In genomic region chr9:132172185-132172584, GRCh38 we compare ENCODE assay signal across 20 cellular contexts. TPM values are rescaled to one million over a fixed set of nuclear protein-coding genes. Genes with fewer than 3 reads are reported as not detected.
A peak's percentile ranks its signal among the peaks of the same experiment; 100 is the strongest.
DNase-seq lines count a peak whose midpoint lies in the region; ATAC-seq, FAIRE-seq and TF ChIP-seq lines count a peak whose summit lies in the region.
"Had no signal": no experiment of that assay in that cellular context is flagged by ENCODE, and none has a peak within 500 bp of the region (broad histone marks: within the 10 kb centered on the region; RNA-seq: fewer than 3 reads in every experiment).

No MANE protein-coding gene starts in this region.

- TF ChIP-seq CTCF in HEK293 (tag by site-specific recombination; IDR thresholded peaks at IDR 0.05) (no peak), H1 (IDR thresholded peaks at IDR 0.05; ENCODE audit: control extremely low read depth in 1 of 3, insufficient read depth in 1 of 3, low read depth in 1 of 3, low read length in 3 of 3) (no peak)

- FAIRE-seq in H1 (lab: Jason Lieb, UNC): no peak
- FAIRE-seq: A549, D721Med, G401.6, GM12891, GM19239 had no signal

- H3K23ac ChIP-seq in H1 (ENCODE audit: insufficient read length): no peak overlapping the region

- 83% methylated on average over 5 of the region's 5 CpGs; no CpG with 5 or more reads in 1 of the 2 experiments for WGBS in H1 (ENCODE audit: extremely low coverage in 1 of 2, insufficient coverage in 1 of 2, insufficient read length in 1 of 2, insufficient replicate concordance in 2 of 2, low coverage in 1 of 2, low lambda C conversion rate in 2 of 2, missing lambda C conversion rate in 1 of 2), 2 experiments

- H3K27ac ChIP-seq in HEK293 (ENCODE audit: extremely low read depth, low read depth, low read length) (no peak overlapping the region), H1 (ENCODE audit: low read depth, low read length) (no peak overlapping the region)
- H3K27ac ChIP-seq: 22Rv1; A549; BLaER1 treated with 17β-estradiol and CSF1 and Interleukin-3, amounts not matched to agents 10 nM and 100 nM; C4-2B had no signal

- H2BK120ac ChIP-seq in H1 (replicated peaks; ENCODE audit: low read depth, low read length): no peak overlapping the region

- no peaks in the 10 kb centered on the region for H3K27me3 ChIP-seq in H1 (replicated peaks in 1 of 4; ENCODE audit: control insufficient read depth in 3 of 4, extremely low read depth in 1 of 4, insufficient read depth in 3 of 4, low read length in 3 of 4)

- no peak for TF ChIP-seq POLR2A in H1 (IDR thresholded peaks at IDR 0.05; ENCODE audit: control extremely low read depth in 1 of 2, low read depth in 2 of 2, low read length in 2 of 2)

- DNase-seq in Right ventricle myocardium inferior (ENCODE audit: missing footprints) (peak; percentile 35), left ventricle myocardium superior (no peak), H1 (ENCODE audit: low read depth in 1 of 2, low spot score in 2 of 2) (no peak), NCI-H2029 treated with DMSO at 0.1 percent for 48 hours (lab: John Stamatoyannopoulos, UW) (no peak)
- DNase-seq: AML-193; Caco-2; Calu3; CD4-positive, alpha-beta T cell; CD8-positive, alpha-beta T cell; DMS79 treated with DMSO at 0.1 percent for 48 hours; GF-D8 had no signal

- ATAC-seq in Right ventricle myocardium inferior (no peak), left ventricle myocardium superior (no peak)
- ATAC-seq: A549; CD8-positive, alpha-beta T cell had no signal

- no peak overlapping the region for H3K9ac ChIP-seq in H1 (replicated peaks in 1 of 4; ENCODE audit: extremely low read depth in 1 of 4, low read depth in 3 of 4, low read length in 3 of 4)
- H3K9ac ChIP-seq: BLaER1 treated with 17β-estradiol and CSF1 and Interleukin-3, amounts not matched to agents 10 nM and 100 nM had no signal

- H3K18ac ChIP-seq in H1 (ENCODE audit: extremely low read depth, low read length): no peak overlapping the region

- no peak overlapping the region for H4K91ac ChIP-seq in H1 (replicated peaks; ENCODE audit: insufficient read length, low read length)

- no peak overlapping the region for H3K14ac ChIP-seq in H1 (ENCODE audit: insufficient read length)

- POLR2A ChIA-PET in HEK293 (lab: Yijun Ruan, JAX) (no interaction called here), H1 (lab: Charles Lee; ENCODE audit: partially characterized antibody) (interaction anchor here (1.4 kb wide), 1 partner anchor 11 kb away, joined by 3 read pairs; no protein-coding TSS in a partner anchor)

- no peak overlapping the region for H3K4me3 ChIP-seq in HEK293 (ENCODE audit: low read depth, low read length)
- no peak overlapping the region for H3K4me3 ChIP-seq in H1 (ENCODE audit: extremely low read depth in 1 of 4, insufficient read depth in 2 of 4, low read depth in 3 of 4, low read length in 4 of 4)
- H3K4me3 ChIP-seq: A549; BLaER1 treated with 17β-estradiol and CSF1 and Interleukin-3, amounts not matched to agents 10 nM and 100 nM had no signal

- H3K4me1 ChIP-seq in HEK293 (ENCODE audit: control insufficient read depth, insufficient read depth, low read length): no peaks in the 10 kb centered on the region
- peaks cover 0 to 3% (median under 1%) of the 10 kb centered on the region in 4 experiments; a peak in 4 of 7 replicates for H3K4me1 ChIP-seq in H1 (replicated peaks in 1 of 4; ENCODE audit: control insufficient read depth in 3 of 4, insufficient read depth in 4 of 4, low read length in 3 of 4)
- H3K4me1 ChIP-seq: A549, Caco-2 had no signal

- no peak overlapping the region for H2BK15ac ChIP-seq in H1 (ENCODE audit: low read length)

- H2BK5ac ChIP-seq in H1 (ENCODE audit: low read depth, low read length): no peak overlapping the region

- no peak overlapping the region for H2BK20ac ChIP-seq in H1 (ENCODE audit: low read length)

- H3K79me2 ChIP-seq in H1 (ENCODE audit: control insufficient read depth in 1 of 2, insufficient read depth in 2 of 2, low read length in 2 of 2): no peaks in the 10 kb centered on the region

- no peak overlapping the region for H4K8ac ChIP-seq in H1 (ENCODE audit: extremely low read depth, insufficient read depth, low read length)

- no peaks in the 10 kb centered on the region for H3K23me2 ChIP-seq in H1 (ENCODE audit: low read depth, low read length)

- H2AFZ ChIP-seq in H1 (ENCODE audit: low read length): no peak overlapping the region

- H3K56ac ChIP-seq in H1 (replicated peaks; ENCODE audit: insufficient read length, low read depth, low read length): no peak overlapping the region

- H3K36me3 ChIP-seq in HEK293 (ENCODE audit: control insufficient read depth in 2 of 2, insufficient read depth in 1 of 2, low read length in 2 of 2) (peaks cover 0 to 3% of the 10 kb centered on the region in 2 experiments; a peak in 1 of 3 replicates), H1 (ENCODE audit: control insufficient read depth in 2 of 4, insufficient read depth in 4 of 4, low read length in 3 of 4) (no peaks in the 10 kb centered on the region; a peak in 1 of 8 replicates)

- H2BK12ac ChIP-seq in H1 (ENCODE audit: low read depth, low read length): no peak overlapping the region

- H2AK5ac ChIP-seq in H1 (ENCODE audit: low read depth, low read length): no peak overlapping the region

- H4K20me1 ChIP-seq in H1 (replicated peaks in 1 of 2; ENCODE audit: control insufficient read depth in 1 of 2, insufficient read depth in 2 of 2, low read length in 2 of 2): peaks cover 2% of the 10 kb centered on the region in 2 experiments

- no peaks in the 10 kb centered on the region for H3K79me1 ChIP-seq in H1 (ENCODE audit: low read depth, low read length)

- H3K4me2 ChIP-seq in H1 (ENCODE audit: insufficient read depth in 1 of 2, low read depth in 2 of 2, low read length in 2 of 2): no peak overlapping the region
- H3K4me2 ChIP-seq: A549; BLaER1 treated with 17β-estradiol and CSF1 and Interleukin-3, amounts not matched to agents 10 nM and 100 nM had no signal

- CTCF ChIA-PET in HEK293 (lab: Yijun Ruan, JAX): interaction anchor here (0.6 to 12.1 kb wide), 11 partner anchors 13 to 409 kb away, joined by 3 to 382 read pairs (median 6); no protein-coding TSS in a partner anchor
- CTCF ChIA-PET in H1 (lab: Charles Lee; ENCODE audit: partially characterized antibody): interaction anchor here (0.9 to 12.1 kb wide), 9 partner anchors 14 to 341 kb away, joined by 3 to 370 read pairs (median 5); no protein-coding TSS in a partner anchor

- H3K9me3 ChIP-seq in HEK293 (ENCODE audit: control insufficient read depth, insufficient read depth, low read depth, low read length) (no peaks in the 10 kb centered on the region), H1 (ENCODE audit: insufficient read depth in 2 of 2, low read depth in 1 of 2, low read length in 1 of 2) (no peaks in the 10 kb centered on the region)
- H3K9me3 ChIP-seq: A549; BLaER1 treated with 17β-estradiol and CSF1 and Interleukin-3, amounts not matched to agents 10 nM and 100 nM; Caco-2 had no signal

- intact Hi-C loops in Right ventricle myocardium inferior (cut with DNase I) (no loop called here), left ventricle myocardium superior (cut with micrococcal nuclease) (no loop called here)

- TF ChIP-seq EP300 in H1 (IDR thresholded peaks at IDR 0.05; ENCODE audit: borderline replicate concordance in 1 of 2, low read depth in 2 of 2, low read length in 2 of 2): no peak

- no peak overlapping the region for H3K4ac ChIP-seq in H1 (replicated peaks; ENCODE audit: insufficient read length, low read depth, low read length)

- no peak overlapping the region for H4K5ac ChIP-seq in H1 (ENCODE audit: insufficient read length, low read depth, low read length)

- no peak for TF ChIP-seq RAD21 in H1 (IDR thresholded peaks at IDR 0.05 in 1 of 2, conservative IDR thresholded peaks at IDR 0.05 in 1 of 2; ENCODE audit: low read depth in 2 of 2, low read length in 2 of 2)

TF ChIP-seq in HEK293, 187 proteins besides CTCF, POLR2A, EP300 and RAD21 (continues in another document):
- TF ChIP-seq ZNF146 (tag by site-specific recombination; IDR thresholded peaks at IDR 0.05) (no peak), ZNF664 (tag by site-specific recombination; IDR thresholded peaks at IDR 0.05) (peak; percentile 72; the same call in 1 of the 2 replicates), BCL6B (tag by site-specific recombination; IDR thresholded peaks at IDR 0.05) (no peak)

TF ChIP-seq in H1, 55 proteins besides CTCF, POLR2A, EP300 and RAD21:
- peak; percentile 66; the same call in 1 of the 2 replicates for TF ChIP-seq KDM1A (IDR thresholded peaks at IDR 0.05; ENCODE audit: borderline replicate concordance, low read length)
- no peak for TF ChIP-seq TEAD4 (IDR thresholded peaks at IDR 0.05; ENCODE audit: low read depth, low read length)
- TF ChIP-seq BCL11A (IDR thresholded peaks at IDR 0.05; ENCODE audit: low read depth in 2 of 2, low read length in 2 of 2): no peak
- no peak for TF ChIP-seq ATF3 (IDR thresholded peaks at IDR 0.05; ENCODE audit: insufficient read depth, low read depth, low read length)
- TF ChIP-seq FOSL1 (IDR thresholded peaks at IDR 0.05; ENCODE audit: insufficient read depth, low read depth, low read length): no peak
- TF ChIP-seq ATF2 (IDR thresholded peaks at IDR 0.05; ENCODE audit: low read length): no peak

RNA-seq across cellular contexts. Expression of gene NTNG2, which starts 10.3 kb away (rescaled TPM):
- total RNA-seq in Right ventricle myocardium inferior (1.4 TPM), left ventricle myocardium superior (1.9 TPM)
- total RNA-seq in H1 (2021; fragmentation: NEBNext Ultra II Directional; extraction: Animal tissue kit (Norgen Biotek cat#: 25700)): 0.52 and 1.4 TPM in 2 replicates
- polyA plus RNA-seq in H1 (2011; rRNA removed): 1.2 and 1.5 TPM in 2 replicates
- 2.6 TPM for polyA plus RNA-seq in H1 (2011; cell fraction: cytosol; rRNA removed)
- polyA plus RNA-seq in H1 (2011; cell fraction: nucleus; rRNA removed): 2.6 TPM
- 0.29 to 2.3 TPM (median 1.3 TPM) in 4 replicates for polyA plus RNA-seq in H1 (2012, experiment 1 of 2)
- polyA plus RNA-seq in H1 (2012, experiment 2 of 2): 0.37 TPM
- polyA plus RNA-seq in H1 (2013, experiment 1 of 2): 0.30 TPM
- 0.61 TPM for polyA plus RNA-seq in H1 (2013, experiment 2 of 2)
- polyA minus RNA-seq in H1 (2011; rRNA and poly(A)+ RNA removed): 0.57 and 0.80 TPM in 2 replicates
- 1.7 TPM for polyA minus RNA-seq in H1 (2011; cell fraction: cytosol; rRNA and poly(A)+ RNA removed)
- 1.1 TPM for polyA minus RNA-seq in H1 (2011; cell fraction: nucleus; rRNA and poly(A)+ RNA removed)
- total RNA-seq: Caco-2, Calu3 had no signal
